ENCODE assay signal across 15 cellular contexts in the genomic region with DNA sequence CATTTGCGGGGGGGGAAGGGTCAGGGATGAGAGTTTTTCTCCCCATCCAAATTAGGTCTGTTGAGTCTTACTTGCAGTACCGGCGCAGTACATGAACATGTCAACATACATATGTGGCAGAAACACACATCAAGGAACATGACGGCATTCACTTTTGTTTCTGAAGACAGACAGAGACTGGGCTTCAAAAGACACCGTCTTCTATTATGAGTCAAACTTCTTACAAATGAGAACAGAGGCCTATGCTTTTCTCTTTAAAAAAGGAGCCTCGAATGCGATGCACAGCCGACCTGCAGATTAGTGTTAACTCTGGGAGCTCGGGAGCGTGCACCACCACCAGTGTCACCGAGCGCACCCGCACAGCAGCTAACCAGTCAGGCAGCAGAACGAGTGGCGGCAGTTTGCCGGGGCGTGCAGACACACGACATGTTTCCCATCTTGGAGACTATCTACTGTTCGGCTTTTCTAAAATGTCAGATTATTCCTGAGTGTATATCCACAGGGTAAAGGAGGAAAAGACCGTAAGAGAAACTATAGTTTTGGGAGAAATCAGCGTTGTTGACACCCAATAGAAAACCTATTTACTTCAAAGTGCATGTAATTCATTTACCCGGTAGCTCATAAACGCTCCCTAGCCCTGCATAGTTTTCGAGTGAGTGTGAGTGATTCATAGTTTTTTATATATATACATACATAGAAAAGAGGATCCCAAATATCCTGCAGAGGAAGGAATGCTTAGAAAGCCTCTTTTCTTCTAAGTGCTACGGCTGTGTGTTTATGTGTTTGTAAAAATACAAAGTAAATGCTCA. TPM values are rescaled to one million over a fixed set of nuclear protein-coding genes. Genes with fewer than 3 reads are reported as not detected.
DNase-seq lines count a peak whose midpoint lies in the region; ATAC-seq and TF ChIP-seq lines count a peak whose summit lies in the region.
"Had no signal": no experiment of that assay in that cellular context is flagged by ENCODE, and none has a peak within 500 bp of the region (broad histone marks: within the 10 kb centered on the region; RNA-seq: fewer than 3 reads in every experiment).

No MANE protein-coding gene starts in this region.

- H3K27ac ChIP-seq in spleen: no peak overlapping the region
- H3K27ac ChIP-seq: KMS-11 had no signal

- WGBS in spleen, 5 donors: 94 to 96% (median 95%) methylated on average over 25 of the region's 25 CpGs

- H3K4me3 ChIP-seq in AG09309 (ENCODE audit: control insufficient read depth, low read depth, low read length) (no peak overlapping the region), spleen (no peak overlapping the region)

- TF ChIP-seq CTCF in AG09309 (IDR thresholded peaks at IDR 0.05; ENCODE audit: control insufficient read depth, insufficient read depth, low read depth, low read length, missing control alignments): no peak
- no peak for TF ChIP-seq CTCF in spleen (IDR thresholded peaks at IDR 0.05 in 8 of 11, conservative IDR thresholded peaks at IDR 0.05 in 3 of 11)

- intact Hi-C loops in spleen (cut with DNase I; ENCODE audit: low total_unique reads): loop anchor here (10.0 kb wide), 1 partner anchor 305 kb away; no protein-coding TSS in a partner anchor

- H3K27me3 ChIP-seq in spleen (replicated peaks in 1 of 7): no peaks in the 10 kb centered on the region

- H3K4me1 ChIP-seq in spleen: no peaks in the 10 kb centered on the region

- no peaks in the 10 kb centered on the region for H3K9me3 ChIP-seq in spleen

- peaks cover 0 to 65% (median 50%) of the 10 kb centered on the region in 6 donors for H3K36me3 ChIP-seq in spleen

- ATAC-seq in GM19395 (IDR thresholded peaks at IDR 0.05; ENCODE audit: unreplicated experiment) (no peak), GM21423 (IDR thresholded peaks at IDR 0.05; ENCODE audit: unreplicated experiment) (no peak), GM19035 (IDR thresholded peaks at IDR 0.05; ENCODE audit: unreplicated experiment) (no peak)
- ATAC-seq: stimulated activated naive CD8-positive, alpha-beta T cell treated with anti-CD3 and anti-CD28 coated beads, Interleukin-15, Interleukin-2, amounts not matched to agents 100 U/mL and 50 U/mL, for 24 hours had no signal

- DNase-seq in AG09309 (ENCODE audit: low read depth): peak; percentile 7
- peak; percentile 36 for DNase-seq in HS-27A (ENCODE audit: low read depth)
- peak; percentile 50 for DNase-seq in amniotic stem cell (lab: John Stamatoyannopoulos, UW)
- DNase-seq in hepatic stellate cell (ENCODE audit: low spot score): peak; percentile 70
- no peak for DNase-seq in spleen
- DNase-seq: activated CD4-positive, alpha-beta T cell treated with anti-CD3 and anti-CD28 coated beads, Interleukin-2, amount 50 U/mL, for 1 hour; activated naive CD4-positive, alpha-beta T cell treated with anti-CD3 and anti-CD28 coated beads for 36 hours; NCI-H2029; stimulated activated CD4-positive, alpha-beta T cell treated with anti-CD3 and anti-CD28 coated beads, Interleukin-4, amount 100 ng/mL, for 4 hours; stimulated activated naive CD8-positive, alpha-beta T cell treated with anti-CD3 and anti-CD28 coated beads, Interleukin-15, Interleukin-2, amounts not matched to agents 100 U/mL and 50 U/mL, for 24 hours; T-cell had no signal

- TF ChIP-seq POLR2A in spleen (IDR thresholded peaks at IDR 0.05): no peak

RNA-seq across cellular contexts. Expression of gene UBR7, which starts 33.0 kb away (rescaled TPM):
- 10 to 100 TPM; 15.9 to 39.7 (median 22.2) TPM for total RNA-seq in spleen
- 10 to 100 TPM in 2 of 3 donors, 1 to 10 TPM in 1; 9.7 to 15.1 (median 13.1) TPM for polyA plus RNA-seq in spleen

RNA-seq across cellular contexts. Expression of gene GON7, which starts 33.2 kb away (rescaled TPM):
- 10 to 100 TPM in 3 of 7 donors, 1 to 10 TPM in 4; 7.2 to 16.6 (median 8.7) TPM for total RNA-seq in spleen
- polyA plus RNA-seq in spleen: 10 to 100 TPM; 19.3 to 27.0 (median 24.8) TPM

RNA-seq across cellular contexts. Expression of gene LYSET, which starts 55.0 kb away (rescaled TPM):
- total RNA-seq in spleen: 10 to 100 TPM in 5 of 7 donors, 1 to 10 TPM in 2; 8.5 to 15.7 (median 14.1) TPM
- 10 to 100 TPM; 21.8 to 29.2 (median 25.8) TPM for polyA plus RNA-seq in spleen

RNA-seq across cellular contexts. Expression of gene MOAP1, which starts 55.4 kb away (rescaled TPM):
- 10 to 100 TPM; 16.3 to 31.4 (median 28.1) TPM for total RNA-seq in spleen
- 10 to 100 TPM; 17.3 to 23.8 (median 21.5) TPM for polyA plus RNA-seq in spleen
